ENCODE assay signal across 12 cellular contexts in the genomic region with DNA sequence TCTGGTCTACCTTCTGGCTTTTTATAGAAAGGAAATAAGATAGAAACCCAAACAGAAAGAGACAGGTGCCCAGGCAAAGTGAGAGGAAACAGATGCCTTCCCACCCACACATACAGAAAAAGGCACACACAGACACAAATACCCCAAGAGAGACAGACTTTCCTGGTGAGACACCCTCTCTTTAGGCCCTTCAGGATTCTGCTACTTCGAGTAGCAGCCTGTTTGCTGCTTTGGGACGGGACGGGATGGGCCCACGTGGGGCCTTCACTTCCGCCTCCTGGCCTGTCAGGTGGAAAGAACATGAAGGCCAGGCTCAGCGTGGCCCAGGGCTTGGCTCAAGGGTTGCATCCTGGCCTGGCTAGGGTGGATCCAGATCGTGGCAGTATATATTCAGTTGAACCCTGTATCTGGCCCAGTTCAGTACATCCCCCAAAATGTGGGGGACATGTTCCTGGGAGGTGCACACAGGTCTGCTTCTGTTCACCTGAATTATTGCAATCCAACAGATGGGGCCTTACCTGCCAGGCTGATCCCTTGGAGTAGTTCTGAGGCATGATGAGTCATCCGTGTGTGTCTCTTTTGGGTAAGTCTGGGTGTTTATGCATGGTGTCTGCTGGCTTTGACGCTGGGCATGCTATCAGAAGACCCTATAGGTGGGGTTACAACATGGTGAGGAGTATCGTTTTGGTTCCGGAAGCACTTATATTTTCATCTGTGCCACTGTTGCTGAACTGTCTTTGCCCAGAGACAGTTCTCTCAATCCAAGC. TPM values are rescaled to one million over a fixed set of nuclear protein-coding genes. Genes with fewer than 3 reads are reported as not detected.
A peak's percentile ranks its signal among the peaks of the same experiment; 100 is the strongest.
DNase-seq lines count a peak whose midpoint lies in the region; ATAC-seq, FAIRE-seq and TF ChIP-seq lines count a peak whose summit lies in the region.
"Had no signal": no experiment of that assay in that cellular context is flagged by ENCODE, and none has a peak within 500 bp of the region (broad histone marks: within the 10 kb centered on the region; RNA-seq: fewer than 3 reads in every experiment).

No MANE protein-coding gene starts in this region.

- no peak for FAIRE-seq in pancreas (lab: Jason Lieb, UNC)

- H3K4me2 ChIP-seq in GM23338: no peak overlapping the region; the same call in 1 of the 2 replicates

- TF ChIP-seq CTCF in right atrium auricular region (IDR thresholded peaks at IDR 0.05): no peak
- TF ChIP-seq CTCF in GM23338 (conservative IDR thresholded peaks at IDR 0.05; ENCODE audit: low read depth in 2 of 2): no peak
- TF ChIP-seq CTCF in pancreas (IDR thresholded peaks at IDR 0.05): no peak

- H3K9me3 Mint-ChIP-seq in GM23338: no peaks in the 10 kb centered on the region
- peaks cover 4% of the 10 kb centered on the region for H3K9me3 Mint-ChIP-seq in activated T-helper 1 cell treated with anti-CD3 and anti-CD28 coated beads, Interleukin-12 subunit alpha, Interleukin-12 subunit beta, Interleukin-2, Interleukin-4 antibody, amounts not matched to agents 30 ng/mL and 10 ng/mL and 1 ng/mL, durations not matched to agents 14 hours and 24 hours and 36 hours
- H3K9me3 Mint-ChIP-seq in stimulated activated memory B cell treated with anti-CD40 and anti-IgM and Interleukin-4, amounts not matched to agents 10 μg/mL and 1 μg/mL and 100 μg/mL, for 72 hours: peaks cover 3% of the 10 kb centered on the region

- H3K27me3 ChIP-seq in right atrium auricular region (no peaks in the 10 kb centered on the region), GM23338 (ENCODE audit: insufficient read depth) (no peaks in the 10 kb centered on the region), pancreas (no peaks in the 10 kb centered on the region)

- H3K4me1 ChIP-seq in right atrium auricular region (peaks cover 0 to 5% of the 10 kb centered on the region in 2 donors), GM23338 (ENCODE audit: insufficient read depth) (peaks cover 12% of the 10 kb centered on the region; the same call in 1 of the 2 replicates), pancreas (no peaks in the 10 kb centered on the region)

- intact Hi-C loops in Right ventricle myocardium superior (cut with DNase I): no loop called here
- intact Hi-C loops in activated T-helper 1 cell treated with anti-CD3 and anti-CD28 coated beads, Interleukin-12 subunit alpha, Interleukin-12 subunit beta, Interleukin-2, Interleukin-4 antibody, amounts not matched to agents 30 ng/mL and 10 ng/mL and 1 ng/mL, durations not matched to agents 14 hours and 24 hours and 36 hours (cut with micrococcal nuclease): loop anchor here (2.0 to 5.0 kb wide), 3 partner anchors 66 to 379 kb away; a partner anchor contains a TSS
- intact Hi-C loops in pancreas (cut with DNase I): no loop called here

- H3K36me3 Mint-ChIP-seq in GM23338 (ENCODE audit: low read depth): peaks cover 23% of the 10 kb centered on the region
- H3K36me3 Mint-ChIP-seq in activated T-helper 1 cell treated with anti-CD3 and anti-CD28 coated beads, Interleukin-12 subunit alpha, Interleukin-12 subunit beta, Interleukin-2, Interleukin-4 antibody, amounts not matched to agents 30 ng/mL and 10 ng/mL and 1 ng/mL, durations not matched to agents 14 hours and 24 hours and 36 hours (ENCODE audit: low read depth): peaks cover 36% of the 10 kb centered on the region
- peaks cover 31% of the 10 kb centered on the region for H3K36me3 Mint-ChIP-seq in stimulated activated memory B cell treated with anti-CD40 and anti-IgM and Interleukin-4, amounts not matched to agents 10 μg/mL and 1 μg/mL and 100 μg/mL, for 72 hours

- H3K9me3 ChIP-seq in right atrium auricular region (peaks cover 0 to 5% of the 10 kb centered on the region in 2 donors), pancreas (no peaks in the 10 kb centered on the region)

- H3F3A ChIP-seq in GM23338 (replicated peaks; ENCODE audit: low read depth): no peaks in the 10 kb centered on the region

- DNase-seq in right atrium auricular region (ENCODE audit: low spot score) (peak; percentile 16), Right ventricle myocardium superior (no peak), GM23338 (ENCODE audit: low spot score) (no peak), pancreas (no peak), NCI-H2107 (lab: John Stamatoyannopoulos, UW) (no peak), globus pallidus (ENCODE audit: low spot score) (no peak)
- DNase-seq in activated T-helper 1 cell treated with anti-CD3 and anti-CD28 coated beads, Interleukin-12 subunit alpha, Interleukin-12 subunit beta, Interleukin-2, Interleukin-4 antibody, amounts not matched to agents 30 ng/mL and 10 ng/mL and 1 ng/mL, durations not matched to agents 14 hours and 24 hours and 36 hours (ENCODE audit: low spot score): no peak
- DNase-seq: NCI-H2029, SHP77 had no signal

- peak overlapping the region; percentile 86; the same call in 1 of the 3 replicates for H3K4me3 Mint-ChIP-seq in GM23338
- peak overlapping the region; percentile 86 for H3K4me3 Mint-ChIP-seq in activated T-helper 1 cell treated with anti-CD3 and anti-CD28 coated beads, Interleukin-12 subunit alpha, Interleukin-12 subunit beta, Interleukin-2, Interleukin-4 antibody, amounts not matched to agents 30 ng/mL and 10 ng/mL and 1 ng/mL, durations not matched to agents 14 hours and 24 hours and 36 hours
- H3K4me3 Mint-ChIP-seq in stimulated activated memory B cell treated with anti-CD40 and anti-IgM and Interleukin-4, amounts not matched to agents 10 μg/mL and 1 μg/mL and 100 μg/mL, for 72 hours: peak overlapping the region; percentile 55

- no peak overlapping the region for H3K4me3 ChIP-seq in right atrium auricular region
- H3K4me3 ChIP-seq in GM23338: no peak overlapping the region
- no peak overlapping the region for H3K4me3 ChIP-seq in pancreas

- H3K27ac Mint-ChIP-seq in GM23338: no peak overlapping the region
- H3K27ac Mint-ChIP-seq in activated T-helper 1 cell treated with anti-CD3 and anti-CD28 coated beads, Interleukin-12 subunit alpha, Interleukin-12 subunit beta, Interleukin-2, Interleukin-4 antibody, amounts not matched to agents 30 ng/mL and 10 ng/mL and 1 ng/mL, durations not matched to agents 14 hours and 24 hours and 36 hours: peak overlapping the region; percentile 90
- H3K27ac Mint-ChIP-seq in stimulated activated memory B cell treated with anti-CD40 and anti-IgM and Interleukin-4, amounts not matched to agents 10 μg/mL and 1 μg/mL and 100 μg/mL, for 72 hours: peak overlapping the region; percentile 77

- peaks cover 1% of the 10 kb centered on the region for H3K27me3 Mint-ChIP-seq in GM23338 (ENCODE audit: insufficient read depth, low read depth, poor library complexity)
- peaks cover 4% of the 10 kb centered on the region for H3K27me3 Mint-ChIP-seq in activated T-helper 1 cell treated with anti-CD3 and anti-CD28 coated beads, Interleukin-12 subunit alpha, Interleukin-12 subunit beta, Interleukin-2, Interleukin-4 antibody, amounts not matched to agents 30 ng/mL and 10 ng/mL and 1 ng/mL, durations not matched to agents 14 hours and 24 hours and 36 hours (ENCODE audit: insufficient read depth)
- no peaks in the 10 kb centered on the region for H3K27me3 Mint-ChIP-seq in stimulated activated memory B cell treated with anti-CD40 and anti-IgM and Interleukin-4, amounts not matched to agents 10 μg/mL and 1 μg/mL and 100 μg/mL, for 72 hours

- no peak overlapping the region for H2AFZ ChIP-seq in GM23338

- H3K27ac ChIP-seq in right atrium auricular region (no peak overlapping the region), GM23338 (ENCODE audit: low read depth) (no peak overlapping the region), pancreas (no peak overlapping the region)

- no peaks in the 10 kb centered on the region for H3K36me3 ChIP-seq in right atrium auricular region
- no peaks in the 10 kb centered on the region for H3K36me3 ChIP-seq in GM23338 (ENCODE audit: insufficient read depth)
- no peaks in the 10 kb centered on the region for H3K36me3 ChIP-seq in pancreas

- 77 to 89% methylated on average over 11 of the region's 11 CpGs for WGBS in pancreas, 2 donors

- H3K9me2 ChIP-seq in GM23338 (ENCODE audit: insufficient read depth): no peaks in the 10 kb centered on the region

- H4K20me1 ChIP-seq in GM23338 (replicated peaks; ENCODE audit: insufficient read depth): no peaks in the 10 kb centered on the region

- ATAC-seq in Right ventricle myocardium superior (ENCODE audit: poor library complexity): no peak
- ATAC-seq in GM23338: no peak
- ATAC-seq in stimulated activated memory B cell treated with anti-CD40 and anti-IgM and Interleukin-4, amounts not matched to agents 10 μg/mL and 1 μg/mL and 100 μg/mL, for 72 hours: no peak
- no peak for ATAC-seq in pancreas
- ATAC-seq: sciatic nerve had no signal

- H3K4me1 Mint-ChIP-seq in GM23338: peaks cover 19% of the 10 kb centered on the region
- peaks cover 62% of the 10 kb centered on the region for H3K4me1 Mint-ChIP-seq in activated T-helper 1 cell treated with anti-CD3 and anti-CD28 coated beads, Interleukin-12 subunit alpha, Interleukin-12 subunit beta, Interleukin-2, Interleukin-4 antibody, amounts not matched to agents 30 ng/mL and 10 ng/mL and 1 ng/mL, durations not matched to agents 14 hours and 24 hours and 36 hours (ENCODE audit: low read depth)
- H3K4me1 Mint-ChIP-seq in stimulated activated memory B cell treated with anti-CD40 and anti-IgM and Interleukin-4, amounts not matched to agents 10 μg/mL and 1 μg/mL and 100 μg/mL, for 72 hours: peaks cover 38% of the 10 kb centered on the region

- H3K79me2 ChIP-seq in GM23338 (replicated peaks; ENCODE audit: insufficient read depth): peaks cover 14% of the 10 kb centered on the region; the same call in 1 of the 2 replicates

TF ChIP-seq in GM23338, 12 proteins besides CTCF, POLR2A, EP300 and RAD21 (continues in another document):
- TF ChIP-seq EZH2 (IDR thresholded peaks at IDR 0.05; ENCODE audit: low read depth, unreplicated experiment): no peak

RNA-seq across cellular contexts. Expression of a gene that starts 2.4 kb away (rescaled TPM):
- total RNA-seq in right atrium auricular region: 1 to 10 TPM; 5.9 to 7.2 TPM
- 5.1 TPM for total RNA-seq in Right ventricle myocardium superior
- total RNA-seq in GM23338 (2014; rRNA removed; shearing (Covaris generic)): 12.3 and 13.0 TPM in 2 replicates
- 3.2 TPM in 2 replicates for polyA plus RNA-seq in GM23338 (2016; fragmentation: Nextera tagmentation; extraction: Ambion mirVana)
- total RNA-seq in activated T-helper 1 cell treated with anti-CD3 and anti-CD28 coated beads, Interleukin-12 subunit alpha, Interleukin-12 subunit beta, Interleukin-2, Interleukin-4 antibody, amounts not matched to agents 30 ng/mL and 10 ng/mL and 1 ng/mL, durations not matched to agents 14 hours and 24 hours and 36 hours: 22.1 and 22.5 TPM in 2 replicates
- total RNA-seq in pancreas: 1 to 10 TPM; 4.9 to 9.9 (median 7.0) TPM
- 1 to 10 TPM; 3.7 to 5.6 TPM for polyA plus RNA-seq in pancreas

RNA-seq across cellular contexts. Expression of a gene that starts 14.7 kb away (rescaled TPM):
- total RNA-seq in right atrium auricular region (not detected), Right ventricle myocardium superior (not detected), pancreas (not detected)
- 0.78 and 0.83 TPM in 2 replicates for total RNA-seq in GM23338 (2014; rRNA removed; shearing (Covaris generic))
- polyA plus RNA-seq in GM23338 (2016; fragmentation: Nextera tagmentation; extraction: Ambion mirVana) (0.06 and 0.09 TPM in 2 replicates), pancreas (under 1 TPM in 1 of 2 donors, not detected in 1; 0.12 TPM)
- not detected in 2 replicates for total RNA-seq in activated T-helper 1 cell treated with anti-CD3 and anti-CD28 coated beads, Interleukin-12 subunit alpha, Interleukin-12 subunit beta, Interleukin-2, Interleukin-4 antibody, amounts not matched to agents 30 ng/mL and 10 ng/mL and 1 ng/mL, durations not matched to agents 14 hours and 24 hours and 36 hours
- total RNA-seq: sciatic nerve had no signal
- polyA plus RNA-seq: esophagus had no signal
